ENCODE assay signal across 1 cellular context in the genomic region with DNA sequence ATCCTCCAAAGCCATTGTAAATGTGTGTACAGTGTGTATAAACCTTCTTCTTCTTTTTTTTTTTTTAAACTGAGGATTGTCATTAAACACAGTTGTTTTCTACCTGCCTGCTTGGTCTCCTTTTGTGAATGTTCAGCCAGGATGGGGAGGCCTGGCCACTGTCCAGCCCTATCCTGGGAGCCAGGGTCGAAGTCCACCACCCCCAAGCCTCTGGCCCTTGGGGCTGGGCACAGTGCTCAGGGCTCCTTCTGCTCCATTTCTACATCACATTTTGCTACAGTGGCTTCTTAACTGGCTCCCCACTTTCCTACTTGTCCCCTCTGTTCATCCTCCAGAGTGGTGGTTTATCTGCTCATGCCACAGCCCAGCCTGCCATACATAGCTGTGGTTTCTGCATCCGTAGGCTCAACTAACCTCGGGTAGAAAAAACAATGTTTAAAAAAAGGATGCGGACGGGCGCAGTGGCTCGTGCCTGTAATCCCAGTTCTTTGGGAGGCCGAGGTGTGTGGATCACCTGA.
TF ChIP-seq lines count a peak whose summit lies in the region.

No MANE protein-coding gene starts in this region.

TF ChIP-seq in A549, 52 proteins besides CTCF, POLR2A, EP300 and RAD21:
- TF ChIP-seq, protein P1, sequence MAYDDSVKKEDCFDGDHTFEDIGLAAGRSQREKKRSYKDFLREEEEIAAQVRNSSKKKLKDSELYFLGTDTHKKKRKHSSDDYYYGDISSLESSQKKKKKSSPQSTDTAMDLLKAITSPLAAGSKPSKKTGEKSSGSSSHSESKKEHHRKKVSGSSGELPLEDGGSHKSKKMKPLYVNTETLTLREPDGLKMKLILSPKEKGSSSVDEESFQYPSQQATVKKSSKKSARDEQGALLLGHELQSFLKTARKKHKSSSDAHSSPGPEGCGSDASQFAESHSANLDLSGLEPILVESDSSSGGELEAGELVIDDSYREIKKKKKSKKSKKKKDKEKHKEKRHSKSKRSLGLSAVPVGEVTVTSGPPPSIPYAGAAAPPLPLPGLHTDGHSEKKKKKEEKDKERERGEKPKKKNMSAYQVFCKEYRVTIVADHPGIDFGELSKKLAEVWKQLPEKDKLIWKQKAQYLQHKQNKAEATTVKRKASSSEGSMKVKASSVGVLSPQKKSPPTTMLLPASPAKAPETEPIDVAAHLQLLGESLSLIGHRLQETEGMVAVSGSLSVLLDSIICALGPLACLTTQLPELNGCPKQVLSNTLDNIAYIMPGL (CRISPR knock-in tag; IDR thresholded peaks at IDR 0.05; ENCODE audit: borderline replicate concordance) = no peak
- TF ChIP-seq, protein P2, sequence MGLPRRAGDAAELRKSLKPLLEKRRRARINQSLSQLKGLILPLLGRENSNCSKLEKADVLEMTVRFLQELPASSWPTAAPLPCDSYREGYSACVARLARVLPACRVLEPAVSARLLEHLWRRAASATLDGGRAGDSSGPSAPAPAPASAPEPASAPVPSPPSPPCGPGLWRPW (IDR thresholded peaks at IDR 0.05) = no peak
- TF ChIP-seq ESRRA (IDR thresholded peaks at IDR 0.05; ENCODE audit: borderline replicate concordance, low read length) (no peak), CHD2 (IDR thresholded peaks at IDR 0.05; ENCODE audit: low read length, partially characterized antibody) (no peak), EHF (CRISPR knock-in tag; IDR thresholded peaks at IDR 0.05) (no peak), RFX5 (IDR thresholded peaks at IDR 0.05) (no peak), KDM5A (IDR thresholded peaks at IDR 0.05) (no peak)
TF ChIP-seq in A549: peak in this region for 0.
